In the genomic region with DNA sequence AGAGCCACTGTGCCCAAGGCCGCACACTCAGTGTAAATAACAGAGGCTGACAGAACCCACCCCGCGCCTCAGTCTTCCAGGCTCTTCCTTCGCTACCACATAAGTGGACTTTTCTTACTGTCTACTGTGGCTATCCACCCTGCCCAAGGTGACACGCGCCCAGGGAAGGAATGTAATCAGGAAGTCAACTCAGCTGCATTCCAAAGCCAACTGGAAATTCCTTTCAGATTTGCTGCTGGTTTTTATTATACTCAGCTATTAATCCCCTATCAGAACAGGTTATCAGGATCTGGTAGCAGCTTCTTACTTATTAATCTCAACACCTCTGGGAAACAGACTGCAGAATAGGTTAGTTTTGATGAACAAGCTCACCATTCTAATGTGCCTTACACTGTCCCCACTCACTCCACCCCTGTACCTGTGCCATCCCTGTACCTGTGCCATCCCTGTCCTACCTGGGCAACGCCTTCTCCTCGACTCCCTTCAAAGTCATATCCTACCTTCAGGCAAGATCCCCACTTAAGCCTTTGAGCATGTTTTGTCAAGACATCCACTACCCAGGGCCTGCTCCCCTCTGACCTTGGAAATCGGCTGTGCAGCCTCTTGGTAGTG, we compare ENCODE assay signal across 13 cellular contexts.
DNase-seq lines count a peak whose midpoint lies in the region; ATAC-seq and TF ChIP-seq lines count a peak whose summit lies in the region.
"Had no signal": no experiment of that assay in that cellular context is flagged by ENCODE, and none has a peak within 500 bp of the region (broad histone marks: within the 10 kb centered on the region; RNA-seq: fewer than 3 reads in every experiment).

No MANE protein-coding gene starts in this region.

- H3K4me3 ChIP-seq in lung = no peak overlapping the region
- H3K4me3 ChIP-seq: BLaER1 treated with 17β-estradiol and CSF1 and Interleukin-3, amounts not matched to agents 10 nM and 100 nM had no signal

- no peaks in the 10 kb centered on the region for H3K36me3 ChIP-seq in lung (ENCODE audit: control insufficient read depth in 2 of 2, insufficient read depth in 2 of 2, low read length in 2 of 2)
- H3K36me3 ChIP-seq: BLaER1 treated with 17β-estradiol and CSF1 and Interleukin-3, amounts not matched to agents 10 nM and 100 nM had no signal

- TF ChIP-seq CTCF in lung (IDR thresholded peaks at IDR 0.05; ENCODE audit: control extremely low read depth, extremely low read depth) (no peak), GM20000 (IDR thresholded peaks at IDR 0.05; ENCODE audit: extremely low read depth, missing control alignments) (no peak)

- DNase-seq in AG08396 (ENCODE audit: low spot score) (peak; percentile 50), M059J (ENCODE audit: low read depth) (peak; percentile 76), dermis blood vessel endothelial cell (peak; percentile 77), lung (ENCODE audit: low spot score) (peak; percentile 47), GM20000 (ENCODE audit: low spot score) (no peak), SIG-M5 (lab: John Stamatoyannopoulos, UW) (no peak)
- DNase-seq: KBM-7; naive B cell; NCI-H446; stimulated activated CD4-positive, alpha-beta T cell treated with anti-CD3 and anti-CD28 coated beads, Interleukin-15, amount 100 ng/mL, for 24 hours had no signal

- no peaks in the 10 kb centered on the region for H3K9me3 ChIP-seq in lung (ENCODE audit: control insufficient read depth in 2 of 2, insufficient read depth in 1 of 2, low read length in 1 of 2)

- H3K27ac ChIP-seq in lung (ENCODE audit: low read depth in 1 of 2, low read length in 1 of 2) = peak overlapping the region in 1 of 2 donors; percentile 78
- H3K27ac ChIP-seq: BLaER1 treated with 17β-estradiol and CSF1 and Interleukin-3, amounts not matched to agents 10 nM and 100 nM had no signal

- H3K4me1 ChIP-seq in lung (ENCODE audit: control insufficient read depth in 2 of 2, insufficient read depth in 2 of 2, low read length in 2 of 2) = peaks cover 0 to 16% of the 10 kb centered on the region in 2 donors

- ATAC-seq in lung (ENCODE audit: insufficient read depth, low FRiP score) (peak; percentile 62), HG02642 (IDR thresholded peaks at IDR 0.05; ENCODE audit: poor library complexity, unreplicated experiment) (no peak), HG03378 (IDR thresholded peaks at IDR 0.05; ENCODE audit: unreplicated experiment) (no peak)

- WGBS in lung, 2 donors = 70 to 71% methylated on average over 9 of the region's 9 CpGs

- H3K27me3 ChIP-seq in lung (ENCODE audit: control insufficient read depth, insufficient read depth) = no peaks in the 10 kb centered on the region
- H3K27me3 ChIP-seq: BLaER1 treated with 17β-estradiol and CSF1 and Interleukin-3, amounts not matched to agents 10 nM and 100 nM had no signal

Comparison
In these comparisons a context has a peak if more than half of its experiments do, and no peak if none do; other contexts are left out.
1. DNase-seq: peak in AG08396 (single experiment), M059J (single experiment), dermis blood vessel endothelial cell (single experiment) and lung (single experiment); none in GM20000 (single experiment) and SIG-M5 (single experiment).